18 cellular contexts compared by ENCODE assay signal in the genomic region with DNA sequence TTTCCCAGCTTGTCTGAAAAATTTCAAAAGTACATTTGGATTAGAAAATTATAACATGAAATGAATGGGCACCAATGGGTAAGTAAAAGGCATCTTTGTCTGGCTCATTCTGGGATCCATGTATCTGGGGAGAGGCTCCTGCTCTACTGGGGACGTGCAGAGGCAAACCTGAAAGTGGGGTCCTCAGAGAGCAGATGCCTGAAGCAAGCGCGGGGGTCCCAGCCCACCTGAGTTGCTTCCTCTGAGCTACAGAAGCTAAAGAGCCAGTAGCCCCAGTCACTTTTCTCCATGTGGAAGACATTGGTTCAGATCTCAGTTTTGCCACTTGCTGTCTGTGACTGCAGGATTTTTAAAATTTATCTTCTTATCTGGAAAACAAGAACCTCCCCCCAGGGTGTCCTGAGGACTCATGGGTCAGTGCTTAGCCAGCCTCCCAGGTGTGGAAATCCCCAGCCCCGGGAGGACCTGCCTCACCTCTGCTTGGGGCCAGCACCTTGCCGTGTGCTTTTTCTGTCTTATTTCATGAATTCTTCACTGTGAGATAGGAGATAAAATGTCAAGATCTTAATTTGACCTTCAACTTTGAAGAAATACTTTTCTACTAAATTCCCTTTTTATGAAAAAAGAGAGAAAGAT. TPM values are rescaled to one million over a fixed set of nuclear protein-coding genes. Genes with fewer than 3 reads are reported as not detected.
A peak's percentile ranks its signal among the peaks of the same experiment; 100 is the strongest.
DNase-seq lines count a peak whose midpoint lies in the region; ATAC-seq, FAIRE-seq and TF ChIP-seq lines count a peak whose summit lies in the region.
"Had no signal": no experiment of that assay in that cellular context is flagged by ENCODE, and none has a peak within 500 bp of the region (broad histone marks: within the 10 kb centered on the region; RNA-seq: fewer than 3 reads in every experiment).

No MANE protein-coding gene starts in this region.

- H3K4me3 ChIP-seq in SK-N-SH (ENCODE audit: low read depth in 2 of 2, low read length in 1 of 2) (no peak overlapping the region), trophoblast cell (ENCODE audit: low read depth, low read length) (no peak overlapping the region), osteoblast (ENCODE audit: insufficient read depth, low read length) (no peak overlapping the region)

- H3K18ac ChIP-seq in trophoblast cell (ENCODE audit: low read length): no peak overlapping the region

- no peaks in the 10 kb centered on the region for H3K79me1 ChIP-seq in trophoblast cell (ENCODE audit: low read length)

- DNase-seq in SK-N-SH: peak; percentile 40
- no peak for DNase-seq in central memory CD8-positive, alpha-beta T cell (ENCODE audit: low spot score in 2 of 2)
- DNase-seq in trophoblast cell: peak; percentile 94 to 97
- DNase-seq in ecto neural progenitor cell (ENCODE audit: low spot score): no peak
- DNase-seq in HTR-8/SVneo (ENCODE audit: insufficient read length, low spot score): no peak
- DNase-seq in osteoblast (ENCODE audit: insufficient read length, low spot score, missing footprints): no peak
- DNase-seq: Calu3; CD4-positive, alpha-beta T cell; DMS 273 treated with DMSO at 0.1 percent for 48 hours; GOT3; HCEC 1CT; HFFc6; KG1 had no signal

- H2AFZ ChIP-seq in SK-N-SH (ENCODE audit: low read depth) (no peak overlapping the region), trophoblast cell (ENCODE audit: insufficient read depth, low read length, poor library complexity) (no peak overlapping the region), osteoblast (ENCODE audit: low read length) (no peak overlapping the region)

- no peak for TF ChIP-seq RAD21 in SK-N-SH (IDR thresholded peaks at IDR 0.05; ENCODE audit: low read length)

- H3K36me3 Mint-ChIP-seq in central memory CD8-positive, alpha-beta T cell (ENCODE audit: insufficient read depth): no peaks in the 10 kb centered on the region

- H3K27ac Mint-ChIP-seq in central memory CD8-positive, alpha-beta T cell (ENCODE audit: low read depth): peak overlapping the region; percentile 41
- H3K27ac Mint-ChIP-seq: CD4-positive, alpha-beta T cell; HFFc6 had no signal

- TF ChIP-seq EP300 in SK-N-SH (IDR thresholded peaks at IDR 0.05; ENCODE audit: borderline replicate concordance in 1 of 2, low read depth in 1 of 2, low read length in 1 of 2): no peak

- TF ChIP-seq CTCF in SK-N-SH (IDR thresholded peaks at IDR 0.05): no peak
- TF ChIP-seq CTCF in osteoblast (IDR thresholded peaks at IDR 0.05; ENCODE audit: extremely low read depth, low read depth, low read length): no peak

- no peak overlapping the region for H3K4ac ChIP-seq in trophoblast cell (ENCODE audit: low read depth, low read length)

- H3K4me1 ChIP-seq in SK-N-SH (ENCODE audit: control insufficient read depth in 1 of 2, insufficient read depth in 2 of 2, low read depth in 1 of 2, low read length in 1 of 2) (no peaks in the 10 kb centered on the region), trophoblast cell (ENCODE audit: control insufficient read depth in 1 of 2, insufficient read depth in 2 of 2, low read length in 2 of 2) (peaks cover 0 to 3% of the 10 kb centered on the region in 2 experiments), osteoblast (ENCODE audit: insufficient read depth, low read length) (no peaks in the 10 kb centered on the region)

- H3K9me3 ChIP-seq in SK-N-SH: no peaks in the 10 kb centered on the region
- peaks cover 2% of the 10 kb centered on the region for H3K9me3 ChIP-seq in trophoblast cell (ENCODE audit: insufficient read depth, low read depth, low read length)
- no peaks in the 10 kb centered on the region for H3K9me3 ChIP-seq in osteoblast (ENCODE audit: low read depth, low read length)

- no peak overlapping the region for H2BK12ac ChIP-seq in trophoblast cell (ENCODE audit: low read length)

- H3K36me3 ChIP-seq in SK-N-SH (replicated peaks in 1 of 2; ENCODE audit: control insufficient read depth in 1 of 2, insufficient read depth in 2 of 2, low read length in 1 of 2): no peaks in the 10 kb centered on the region
- no peaks in the 10 kb centered on the region for H3K36me3 ChIP-seq in trophoblast cell (ENCODE audit: control insufficient read depth in 1 of 2, insufficient read depth in 2 of 2, low read length in 2 of 2)
- no peaks in the 10 kb centered on the region for H3K36me3 ChIP-seq in osteoblast (ENCODE audit: insufficient read depth, low read length)

- H2AK5ac ChIP-seq in trophoblast cell (ENCODE audit: low read length): no peak overlapping the region

- H3F3A ChIP-seq in SK-N-SH (replicated peaks; ENCODE audit: insufficient read depth): no peaks in the 10 kb centered on the region

- H3K9me2 ChIP-seq in SK-N-SH: no peaks in the 10 kb centered on the region

- H3K27ac ChIP-seq in SK-N-SH (ENCODE audit: low read depth in 2 of 2, low read length in 1 of 2) (no peak overlapping the region), trophoblast cell (ENCODE audit: low read depth, low read length) (no peak overlapping the region), osteoblast (ENCODE audit: low read depth, low read length) (no peak overlapping the region)
- H3K27ac ChIP-seq: 22Rv1 had no signal

- H3K9ac ChIP-seq in SK-N-SH: no peak overlapping the region
- H3K9ac ChIP-seq in trophoblast cell (ENCODE audit: low read length): no peak overlapping the region

- ATAC-seq in SK-N-SH treated with all-trans-retinoic acid at 6 μM for 48 hours: no peak
- ATAC-seq in central memory CD8-positive, alpha-beta T cell (replicated peaks; ENCODE audit: extremely low read depth, poor library complexity, severe bottlenecking): no peak
- ATAC-seq in GM19328 (IDR thresholded peaks at IDR 0.05; ENCODE audit: unreplicated experiment): no peak

- no peaks in the 10 kb centered on the region for H3K9me3 Mint-ChIP-seq in central memory CD8-positive, alpha-beta T cell
- H3K9me3 Mint-ChIP-seq: CD4-positive, alpha-beta T cell; HFFc6; IgD-negative memory B cell had no signal

- H3K27me3 ChIP-seq in SK-N-SH (ENCODE audit: insufficient read depth): no peaks in the 10 kb centered on the region
- no peaks in the 10 kb centered on the region for H3K27me3 ChIP-seq in trophoblast cell (ENCODE audit: insufficient read depth, low read length)
- peaks cover 5% of the 10 kb centered on the region for H3K27me3 ChIP-seq in osteoblast (ENCODE audit: insufficient read depth, low read length)

- CTCF ChIA-PET in SK-N-SH (lab: Yijun Ruan, JAX): interaction anchor here (1.1 to 1.4 kb wide), 4 partner anchors 8 to 376 kb away, joined by 3 to 4 read pairs (median 4); no protein-coding TSS in a partner anchor

- FAIRE-seq in HTR-8/SVneo (lab: Jason Lieb, UNC): no peak
- FAIRE-seq: GM18507 had no signal

- no peak overlapping the region for H3K4me2 ChIP-seq in SK-N-SH
- H3K4me2 ChIP-seq in trophoblast cell (ENCODE audit: low read length): no peak overlapping the region
- no peak overlapping the region for H3K4me2 ChIP-seq in osteoblast (ENCODE audit: insufficient read depth, low read length)

- WGBS in SK-N-SH (ENCODE audit: low lambda C conversion rate): 72% methylated on average over 5 of the region's 5 CpGs
- WGBS in trophoblast cell (ENCODE audit: extremely low coverage, insufficient coverage, insufficient read length): no CpG with 5 or more reads among the region's 5 CpGs

- H4K20me1 ChIP-seq in SK-N-SH (ENCODE audit: insufficient read depth) (no peaks in the 10 kb centered on the region), osteoblast (ENCODE audit: insufficient read depth, low read length) (no peaks in the 10 kb centered on the region)

- no peak overlapping the region for H3K14ac ChIP-seq in trophoblast cell (ENCODE audit: low read length)

- H3K4me3 Mint-ChIP-seq in central memory CD8-positive, alpha-beta T cell: no peak overlapping the region
- H3K4me3 Mint-ChIP-seq: CD4-positive, alpha-beta T cell; HFFc6; IgD-negative memory B cell had no signal

- H3K79me2 ChIP-seq in SK-N-SH (ENCODE audit: insufficient read depth) (no peaks in the 10 kb centered on the region), trophoblast cell (ENCODE audit: control insufficient read depth, insufficient read depth, low read length, poor library complexity) (no peaks in the 10 kb centered on the region), osteoblast (ENCODE audit: insufficient read depth, low read length) (no peaks in the 10 kb centered on the region)

- H3K27me3 Mint-ChIP-seq in central memory CD8-positive, alpha-beta T cell: peaks cover 13% of the 10 kb centered on the region
- H3K27me3 Mint-ChIP-seq: CD4-positive, alpha-beta T cell; IgD-negative memory B cell had no signal

- no peak overlapping the region for H3K23ac ChIP-seq in trophoblast cell (ENCODE audit: low read length)

- H2BK120ac ChIP-seq in trophoblast cell (ENCODE audit: insufficient read depth, low read length, poor library complexity): no peak overlapping the region

- no peak overlapping the region for H2BK5ac ChIP-seq in trophoblast cell (ENCODE audit: low read depth, low read length, poor library complexity)

- POLR2A ChIA-PET in SK-N-SH (lab: Yijun Ruan, JAX): no interaction called here

- H4K8ac ChIP-seq in trophoblast cell (ENCODE audit: low read depth, low read length): no peak overlapping the region

- no peak overlapping the region for H4K91ac ChIP-seq in trophoblast cell (ENCODE audit: low read depth, low read length)

- no peaks in the 10 kb centered on the region for H3K4me1 Mint-ChIP-seq in central memory CD8-positive, alpha-beta T cell

- no peak overlapping the region for H4K12ac ChIP-seq in trophoblast cell (ENCODE audit: low read depth, low read length)

TF ChIP-seq in SK-N-SH, 30 proteins besides CTCF, POLR2A, EP300 and RAD21 (continues in another document):
- TF ChIP-seq, protein P1, sequence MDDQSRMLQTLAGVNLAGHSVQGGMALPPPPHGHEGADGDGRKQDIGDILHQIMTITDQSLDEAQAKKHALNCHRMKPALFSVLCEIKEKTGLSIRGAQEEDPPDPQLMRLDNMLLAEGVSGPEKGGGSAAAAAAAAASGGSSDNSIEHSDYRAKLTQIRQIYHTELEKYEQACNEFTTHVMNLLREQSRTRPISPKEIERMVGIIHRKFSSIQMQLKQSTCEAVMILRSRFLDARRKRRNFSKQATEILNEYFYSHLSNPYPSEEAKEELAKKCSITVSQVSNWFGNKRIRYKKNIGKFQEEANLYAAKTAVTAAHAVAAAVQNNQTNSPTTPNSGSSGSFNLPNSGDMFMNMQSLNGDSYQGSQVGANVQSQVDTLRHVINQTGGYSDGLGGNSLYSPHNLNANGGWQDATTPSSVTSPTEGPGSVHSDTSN (IDR thresholded peaks at IDR 0.05): no peak

TF ChIP-seq in SK-N-SH treated with all-trans-retinoic acid at 6 μM for 48 hours, 23 proteins besides CTCF, POLR2A, EP300 and RAD21 (continues in another document):
- TF ChIP-seq BACH2 (CRISPR knock-in tag; IDR thresholded peaks at IDR 0.05; ENCODE audit: borderline replicate concordance) (no peak), ARNTL (CRISPR knock-in tag; IDR thresholded peaks at IDR 0.05; ENCODE audit: borderline replicate concordance, low read depth) (no peak)

RNA-seq across cellular contexts. Expression of a gene that starts 25.1 kb away (rescaled TPM):
- 253 and 273 TPM in 2 replicates for polyA plus RNA-seq in SK-N-SH (2012; rRNA removed)
- polyA plus RNA-seq in SK-N-SH (2012; cell fraction: cytosol; rRNA removed): 286 and 365 TPM in 2 replicates
- 192 and 200 TPM in 2 replicates for polyA plus RNA-seq in SK-N-SH (2012; cell fraction: nucleus; rRNA removed)
- 175 and 189 TPM in 2 replicates for polyA plus RNA-seq in trophoblast cell (2013)
- 106 and 109 TPM in 2 replicates for total RNA-seq in osteoblast

Comparison
In these comparisons a context has a peak if more than half of its experiments do, and no peak if none do; other contexts are left out.
1. DNase-seq: peak in SK-N-SH (single experiment) and trophoblast cell (2 of 2); none in central memory CD8-positive, alpha-beta T cell (0 of 2), ecto neural progenitor cell (single experiment), HTR-8/SVneo (single experiment) and osteoblast (single experiment).